1 cellular context compared by ENCODE assay signal in genomic region chr17:57699751-57700186, GRCh38.
TF ChIP-seq lines count a peak whose summit lies in the region.

No MANE protein-coding gene starts in this region.

TF ChIP-seq in SK-N-SH treated with all-trans-retinoic acid at 6 μM for 48 hours, 23 proteins besides CTCF, POLR2A, EP300 and RAD21 (continued from another document):
- TF ChIP-seq TSHZ2 (CRISPR knock-in tag; IDR thresholded peaks at IDR 0.05) (peak; percentile 97; the same call in 1 of the 2 replicates), TCF4 (CRISPR knock-in tag; IDR thresholded peaks at IDR 0.05; ENCODE audit: borderline replicate concordance) (peak; percentile 94), ZFP3 (CRISPR knock-in tag; IDR thresholded peaks at IDR 0.05) (no peak), PPARA (CRISPR knock-in tag; IDR thresholded peaks at IDR 0.05; ENCODE audit: borderline replicate concordance) (no peak), CSRNP3 (CRISPR knock-in tag; IDR thresholded peaks at IDR 0.05) (peak; percentile 39; the same call in 1 of the 2 replicates), ZNF8 (CRISPR knock-in tag; IDR thresholded peaks at IDR 0.05) (peak; percentile 13; the same call in 1 of the 2 replicates), ZNF565 (CRISPR knock-in tag; conservative IDR thresholded peaks at IDR 0.05; ENCODE audit: low read depth) (no peak)
TF ChIP-seq in SK-N-SH treated with all-trans-retinoic acid at 6 μM for 48 hours: peak in this region for 5.
